Comparison of ENCODE assay signal across 9 cellular contexts in the genomic region with DNA sequence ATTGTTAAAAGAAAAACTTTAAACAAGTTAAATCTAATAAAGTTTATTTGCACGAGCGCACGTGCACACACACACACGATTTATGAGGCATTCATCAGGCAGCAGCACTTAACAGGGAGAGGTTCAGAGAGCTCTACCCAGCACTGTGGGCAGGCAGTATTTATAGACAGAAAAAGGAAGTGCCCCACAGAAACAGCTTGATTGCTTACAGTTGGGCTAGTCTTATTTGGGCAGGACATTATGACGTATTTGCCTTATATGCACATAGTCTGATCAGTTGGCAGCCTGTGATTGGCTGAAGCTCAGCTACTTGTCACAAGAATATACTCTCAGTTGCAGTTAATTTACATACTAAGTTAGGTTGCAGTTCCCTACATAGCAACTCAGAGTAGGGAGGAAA.
A peak's percentile ranks its signal among the peaks of the same experiment; 100 is the strongest.
DNase-seq lines count a peak whose midpoint lies in the region; ATAC-seq and TF ChIP-seq lines count a peak whose summit lies in the region.
"Had no signal": no experiment of that assay in that cellular context is flagged by ENCODE, and none has a peak within 500 bp of the region (broad histone marks: within the 10 kb centered on the region; RNA-seq: fewer than 3 reads in every experiment).

No MANE protein-coding gene starts in this region.

- peak; percentile 41; the same call in 1 of the 2 replicates for TF ChIP-seq POLR2A in Raji (IDR thresholded peaks at IDR 0.05; ENCODE audit: insufficient read depth, low read depth, low read length)

- DNase-seq in Ammon's horn (ENCODE audit: low spot score) (peak; percentile 34), inferior parietal cortex (ENCODE audit: extremely low spot score) (peak; percentile 14), NCI-H748 (lab: John Stamatoyannopoulos, UW; ENCODE audit: unreplicated experiment) (no peak), DMS114 treated with DMSO at 0.1 percent for 48 hours (lab: John Stamatoyannopoulos, UW; ENCODE audit: unreplicated experiment) (no peak), cerebellar cortex (ENCODE audit: low spot score) (no peak), NCI-H446 (lab: John Stamatoyannopoulos, UW) (no peak)
- DNase-seq: transverse colon had no signal

- peak; percentile 5 for ATAC-seq in GM19468 (IDR thresholded peaks at IDR 0.05; ENCODE audit: extremely low read depth, unreplicated experiment)

Comparison
In these comparisons a context has a peak if more than half of its experiments do, and no peak if none do; other contexts are left out.
1. DNase-seq: peak in Ammon's horn (single experiment) and inferior parietal cortex (single experiment); none in NCI-H748 (single experiment), DMS114 treated with DMSO at 0.1 percent for 48 hours (single experiment), cerebellar cortex (single experiment) and NCI-H446 (0 of 2).